Comparison of ENCODE assay signal across 14 cellular contexts in the genomic region with DNA sequence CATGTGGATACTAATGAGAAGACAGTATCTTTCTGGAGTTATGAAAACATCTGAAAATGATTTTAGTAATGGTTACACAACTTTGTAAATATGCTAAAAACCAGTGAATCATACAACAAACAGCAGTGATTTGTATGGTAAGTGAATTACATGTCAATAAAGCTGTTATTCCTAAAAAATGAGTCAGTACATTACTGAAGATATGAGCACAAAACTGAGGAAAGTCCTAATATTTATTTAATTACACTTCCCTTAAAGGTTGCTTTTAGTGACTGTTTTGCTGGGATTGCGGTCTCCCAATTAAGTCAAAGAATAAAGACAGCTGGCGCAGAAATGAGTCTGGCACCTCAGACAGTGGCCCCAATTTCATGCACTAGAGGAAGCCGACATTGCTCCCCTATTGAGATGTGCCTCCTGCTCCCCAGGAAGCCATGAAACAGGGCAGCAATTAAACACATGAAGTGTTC. TPM values are rescaled to one million over a fixed set of nuclear protein-coding genes. Genes with fewer than 3 reads are reported as not detected.
DNase-seq lines count a peak whose midpoint lies in the region; ATAC-seq and TF ChIP-seq lines count a peak whose summit lies in the region.
"Had no signal": no experiment of that assay in that cellular context is flagged by ENCODE, and none has a peak within 500 bp of the region (broad histone marks: within the 10 kb centered on the region; RNA-seq: fewer than 3 reads in every experiment).

No MANE protein-coding gene starts in this region.

- H3K36me3 ChIP-seq in CD8-positive, alpha-beta memory T cell (ENCODE audit: insufficient read depth, low read length) = no peaks in the 10 kb centered on the region
- H3K36me3 ChIP-seq: ovary had no signal

- ATAC-seq in SK-N-SH treated with all-trans-retinoic acid at 6 μM for 48 hours = peak; percentile 82
- ATAC-seq in GM18517 (IDR thresholded peaks at IDR 0.05; ENCODE audit: unreplicated experiment) = no peak

- no peaks in the 10 kb centered on the region for H3K4me1 Mint-ChIP-seq in CD8-positive, alpha-beta memory T cell

- peaks cover 30 to 70% of the 10 kb centered on the region in 2 donors for H3K27me3 Mint-ChIP-seq in CD8-positive, alpha-beta memory T cell

- H3K9me3 ChIP-seq in CD8-positive, alpha-beta memory T cell (ENCODE audit: low read length) = no peaks in the 10 kb centered on the region
- H3K9me3 ChIP-seq: ovary, SJSA1 had no signal

- H3K4me3 Mint-ChIP-seq in CD8-positive, alpha-beta memory T cell = no peak overlapping the region

- no peaks in the 10 kb centered on the region for H3K27me3 ChIP-seq in CD8-positive, alpha-beta memory T cell (ENCODE audit: insufficient read depth, low read length, poor library complexity, severe bottlenecking)
- H3K27me3 ChIP-seq: BLaER1, ovary, SJSA1 had no signal

- H3K27ac Mint-ChIP-seq in CD8-positive, alpha-beta memory T cell = no peak overlapping the region

- no peaks in the 10 kb centered on the region for H3K4me1 ChIP-seq in CD8-positive, alpha-beta memory T cell (ENCODE audit: insufficient read depth, low read length)

- peaks cover 0 to under 1% (median under 1%) of the 10 kb centered on the region in 5 donors for H3K9me3 Mint-ChIP-seq in CD8-positive, alpha-beta memory T cell

- peaks cover 0 to 4% (median 0%) of the 10 kb centered on the region in 3 donors for H3K36me3 Mint-ChIP-seq in CD8-positive, alpha-beta memory T cell

- DNase-seq in AG08395 (ENCODE audit: low spot score) (peak; percentile 63), NCI-H1092 (lab: John Stamatoyannopoulos, UW) (peak; percentile 1), fibroblast of mammary gland (ENCODE audit: low read depth) (peak; percentile 90), DMS 273 (lab: John Stamatoyannopoulos, UW; ENCODE audit: unreplicated experiment) (no peak), NCI-H1694 (lab: John Stamatoyannopoulos, UW) (no peak)
- DNase-seq in CD8-positive, alpha-beta memory T cell = no peak
- DNase-seq: effector memory CD4-positive, alpha-beta T cell; NCI-H526; ovary had no signal

- H3K27ac ChIP-seq in CD8-positive, alpha-beta memory T cell (ENCODE audit: low read depth, low read length) = no peak overlapping the region
- H3K27ac ChIP-seq: BLaER1, ovary, SJSA1, VCaP had no signal

- POLR2A ChIA-PET in CD8-positive, alpha-beta memory T cell (lab: Charles Lee) = no interaction called here

- peak overlapping the region; percentile 8 for H3K4me3 ChIP-seq in fibroblast of mammary gland (ENCODE audit: control insufficient read depth, low read depth, low read length)
- H3K4me3 ChIP-seq in CD8-positive, alpha-beta memory T cell (ENCODE audit: low read length) = no peak overlapping the region
- H3K4me3 ChIP-seq: BLaER1, ovary, SJSA1 had no signal

- no peak for TF ChIP-seq CTCF in fibroblast of mammary gland (conservative IDR thresholded peaks at IDR 0.05; ENCODE audit: control insufficient read depth, insufficient read depth, low read depth, low read length)

- CTCF ChIA-PET in CD8-positive, alpha-beta memory T cell (lab: Charles Lee) = no interaction called here

TF ChIP-seq in SK-N-SH treated with all-trans-retinoic acid at 6 μM for 48 hours, 23 proteins besides CTCF, POLR2A, EP300 and RAD21 (continues in another document):
- no peak for TF ChIP-seq CSDC2 (CRISPR knock-in tag; IDR thresholded peaks at IDR 0.05)
- TF ChIP-seq ZFP3 (CRISPR knock-in tag; IDR thresholded peaks at IDR 0.05) = no peak
- TF ChIP-seq ZFP30 (CRISPR knock-in tag; IDR thresholded peaks at IDR 0.05) = no peak
- TF ChIP-seq GLIS3 (CRISPR knock-in tag; IDR thresholded peaks at IDR 0.05) = no peak
- TF ChIP-seq, protein P1, sequence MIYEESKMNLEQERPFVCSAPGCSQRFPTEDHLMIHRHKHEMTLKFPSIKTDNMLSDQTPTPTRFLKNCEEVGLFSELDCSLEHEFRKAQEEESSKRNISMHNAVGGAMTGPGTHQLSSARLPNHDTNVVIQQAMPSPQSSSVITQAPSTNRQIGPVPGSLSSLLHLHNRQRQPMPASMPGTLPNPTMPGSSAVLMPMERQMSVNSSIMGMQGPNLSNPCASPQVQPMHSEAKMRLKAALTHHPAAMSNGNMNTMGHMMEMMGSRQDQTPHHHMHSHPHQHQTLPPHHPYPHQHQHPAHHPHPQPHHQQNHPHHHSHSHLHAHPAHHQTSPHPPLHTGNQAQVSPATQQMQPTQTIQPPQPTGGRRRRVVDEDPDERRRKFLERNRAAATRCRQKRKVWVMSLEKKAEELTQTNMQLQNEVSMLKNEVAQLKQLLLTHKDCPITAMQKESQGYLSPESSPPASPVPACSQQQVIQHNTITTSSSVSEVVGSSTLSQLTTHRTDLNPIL (CRISPR knock-in tag; IDR thresholded peaks at IDR 0.05; ENCODE audit: low read depth) = 0 out of 2 replicates have a peak, but pooled peaks have one; percentile 29
- no peak for TF ChIP-seq TOX (CRISPR knock-in tag; IDR thresholded peaks at IDR 0.05; ENCODE audit: borderline replicate concordance)
- TF ChIP-seq, protein P2, sequence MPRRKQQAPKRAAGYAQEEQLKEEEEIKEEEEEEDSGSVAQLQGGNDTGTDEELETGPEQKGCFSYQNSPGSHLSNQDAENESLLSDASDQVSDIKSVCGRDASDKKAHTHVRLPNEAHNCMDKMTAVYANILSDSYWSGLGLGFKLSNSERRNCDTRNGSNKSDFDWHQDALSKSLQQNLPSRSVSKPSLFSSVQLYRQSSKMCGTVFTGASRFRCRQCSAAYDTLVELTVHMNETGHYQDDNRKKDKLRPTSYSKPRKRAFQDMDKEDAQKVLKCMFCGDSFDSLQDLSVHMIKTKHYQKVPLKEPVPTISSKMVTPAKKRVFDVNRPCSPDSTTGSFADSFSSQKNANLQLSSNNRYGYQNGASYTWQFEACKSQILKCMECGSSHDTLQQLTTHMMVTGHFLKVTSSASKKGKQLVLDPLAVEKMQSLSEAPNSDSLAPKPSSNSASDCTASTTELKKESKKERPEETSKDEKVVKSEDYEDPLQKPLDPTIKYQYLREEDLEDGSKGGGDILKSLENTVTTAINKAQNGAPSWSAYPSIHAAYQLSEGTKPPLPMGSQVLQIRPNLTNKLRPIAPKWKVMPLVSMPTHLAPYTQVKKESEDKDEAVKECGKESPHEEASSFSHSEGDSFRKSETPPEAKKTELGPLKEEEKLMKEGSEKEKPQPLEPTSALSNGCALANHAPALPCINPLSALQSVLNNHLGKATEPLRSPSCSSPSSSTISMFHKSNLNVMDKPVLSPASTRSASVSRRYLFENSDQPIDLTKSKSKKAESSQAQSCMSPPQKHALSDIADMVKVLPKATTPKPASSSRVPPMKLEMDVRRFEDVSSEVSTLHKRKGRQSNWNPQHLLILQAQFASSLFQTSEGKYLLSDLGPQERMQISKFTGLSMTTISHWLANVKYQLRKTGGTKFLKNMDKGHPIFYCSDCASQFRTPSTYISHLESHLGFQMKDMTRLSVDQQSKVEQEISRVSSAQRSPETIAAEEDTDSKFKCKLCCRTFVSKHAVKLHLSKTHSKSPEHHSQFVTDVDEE (CRISPR knock-in tag; IDR thresholded peaks at IDR 0.05) = no peak
- no peak for TF ChIP-seq ESRRG (CRISPR knock-in tag; IDR thresholded peaks at IDR 0.05)
- TF ChIP-seq BACH2 (CRISPR knock-in tag; IDR thresholded peaks at IDR 0.05; ENCODE audit: borderline replicate concordance) = no peak
- TF ChIP-seq ISL1 (CRISPR knock-in tag; IDR thresholded peaks at IDR 0.05) = peak; percentile 95
- no peak for TF ChIP-seq TCF4 (CRISPR knock-in tag; IDR thresholded peaks at IDR 0.05; ENCODE audit: borderline replicate concordance)
- TF ChIP-seq, protein P3, sequence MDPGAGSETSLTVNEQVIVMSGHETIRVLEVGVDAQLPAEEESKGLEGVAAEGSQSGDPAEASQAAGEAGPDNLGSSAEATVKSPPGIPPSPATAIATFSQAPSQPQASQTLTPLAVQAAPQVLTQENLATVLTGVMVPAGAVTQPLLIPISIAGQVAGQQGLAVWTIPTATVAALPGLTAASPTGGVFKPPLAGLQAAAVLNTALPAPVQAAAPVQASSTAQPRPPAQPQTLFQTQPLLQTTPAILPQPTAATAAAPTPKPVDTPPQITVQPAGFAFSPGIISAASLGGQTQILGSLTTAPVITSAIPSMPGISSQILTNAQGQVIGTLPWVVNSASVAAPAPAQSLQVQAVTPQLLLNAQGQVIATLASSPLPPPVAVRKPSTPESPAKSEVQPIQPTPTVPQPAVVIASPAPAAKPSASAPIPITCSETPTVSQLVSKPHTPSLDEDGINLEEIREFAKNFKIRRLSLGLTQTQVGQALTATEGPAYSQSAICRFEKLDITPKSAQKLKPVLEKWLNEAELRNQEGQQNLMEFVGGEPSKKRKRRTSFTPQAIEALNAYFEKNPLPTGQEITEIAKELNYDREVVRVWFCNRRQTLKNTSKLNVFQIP (CRISPR knock-in tag; IDR thresholded peaks at IDR 0.05; ENCODE audit: borderline replicate concordance, low read depth) = no peak
- TF ChIP-seq ARNTL (CRISPR knock-in tag; IDR thresholded peaks at IDR 0.05; ENCODE audit: borderline replicate concordance, low read depth) = no peak
- TF ChIP-seq ZC3H10 (CRISPR knock-in tag; IDR thresholded peaks at IDR 0.05) = peak; percentile 60; the same call in 1 of the 2 replicates
- no peak for TF ChIP-seq OSR1 (CRISPR knock-in tag; IDR thresholded peaks at IDR 0.05)
- no peak for TF ChIP-seq ZNF8 (CRISPR knock-in tag; IDR thresholded peaks at IDR 0.05)
- no peak for TF ChIP-seq ZNF70 (CRISPR knock-in tag; IDR thresholded peaks at IDR 0.05)
- no peak for TF ChIP-seq ZNF565 (CRISPR knock-in tag; conservative IDR thresholded peaks at IDR 0.05; ENCODE audit: low read depth)
- TF ChIP-seq, protein P4, sequence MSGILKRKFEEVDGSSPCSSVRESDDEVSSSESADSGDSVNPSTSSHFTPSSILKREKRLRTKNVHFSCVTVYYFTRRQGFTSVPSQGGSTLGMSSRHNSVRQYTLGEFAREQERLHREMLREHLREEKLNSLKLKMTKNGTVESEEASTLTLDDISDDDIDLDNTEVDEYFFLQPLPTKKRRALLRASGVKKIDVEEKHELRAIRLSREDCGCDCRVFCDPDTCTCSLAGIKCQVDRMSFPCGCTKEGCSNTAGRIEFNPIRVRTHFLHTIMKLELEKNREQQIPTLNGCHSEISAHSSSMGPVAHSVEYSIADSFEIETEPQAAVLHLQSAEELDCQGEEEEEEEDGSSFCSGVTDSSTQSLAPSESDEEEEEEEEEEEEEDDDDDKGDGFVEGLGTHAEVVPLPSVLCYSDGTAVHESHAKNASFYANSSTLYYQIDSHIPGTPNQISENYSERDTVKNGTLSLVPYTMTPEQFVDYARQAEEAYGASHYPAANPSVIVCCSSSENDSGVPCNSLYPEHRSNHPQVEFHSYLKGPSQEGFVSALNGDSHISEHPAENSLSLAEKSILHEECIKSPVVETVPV (CRISPR knock-in tag; IDR thresholded peaks at IDR 0.05) = no peak
- no peak for TF ChIP-seq PPARA (CRISPR knock-in tag; IDR thresholded peaks at IDR 0.05; ENCODE audit: borderline replicate concordance)

RNA-seq across cellular contexts. Expression of a gene that starts 50.9 kb away (rescaled TPM):
- under 1 TPM; 0.38 to 0.63 TPM for total RNA-seq in CD8-positive, alpha-beta memory T cell
- polyA plus RNA-seq in CD8-positive, alpha-beta memory T cell = 1.3 TPM

Comparison
In these comparisons a context has a peak if more than half of its experiments do, and no peak if none do; other contexts are left out.
1. DNase-seq: peak in AG08395 (single experiment), NCI-H1092 (single experiment) and fibroblast of mammary gland (single experiment); none in CD8-positive, alpha-beta memory T cell (0 of 5), DMS 273 (single experiment) and NCI-H1694 (single experiment).